9 cellular contexts compared by ENCODE assay signal in genomic region chrX:41664307-41665299, GRCh38. TPM values are rescaled to one million over a fixed set of nuclear protein-coding genes. Genes with fewer than 3 reads are reported as not detected.
DNase-seq lines count a peak whose midpoint lies in the region; ATAC-seq and TF ChIP-seq lines count a peak whose summit lies in the region.
"Had no signal": no experiment of that assay in that cellular context is flagged by ENCODE, and none has a peak within 500 bp of the region (broad histone marks: within the 10 kb centered on the region; RNA-seq: fewer than 3 reads in every experiment).

No MANE protein-coding gene starts in this region.

- H3K27ac ChIP-seq in hepatocyte (peak overlapping the region; percentile 25), foreskin keratinocyte (no peak overlapping the region)

- WGBS in hepatocyte (ENCODE audit: low lambda C conversion rate, missing lambda C conversion rate) = 77% methylated on average over 3 of the region's 3 CpGs

- no peaks in the 10 kb centered on the region for H3K79me2 ChIP-seq in hepatocyte

- peaks cover 3% of the 10 kb centered on the region for H3K4me1 ChIP-seq in hepatocyte (ENCODE audit: insufficient read depth)
- H3K4me1 ChIP-seq in foreskin keratinocyte = no peaks in the 10 kb centered on the region

- H3K4me3 Mint-ChIP-seq in effector memory CD8-positive, alpha-beta T cell = no peak overlapping the region
- H3K4me3 Mint-ChIP-seq: WTC11 had no signal

- no peaks in the 10 kb centered on the region for H3K27me3 Mint-ChIP-seq in effector memory CD8-positive, alpha-beta T cell
- H3K27me3 Mint-ChIP-seq: naive thymus-derived CD4-positive, alpha-beta T cell had no signal

- DNase-seq in hepatocyte (ENCODE audit: low spot score) (no peak), foreskin keratinocyte (no peak), NCI-H1694 (lab: John Stamatoyannopoulos, UW) (no peak)
- no peak for DNase-seq in effector memory CD8-positive, alpha-beta T cell

- peaks cover 5 to 7% of the 10 kb centered on the region in 2 donors for H3K4me1 Mint-ChIP-seq in effector memory CD8-positive, alpha-beta T cell (ENCODE audit: low read depth in 2 of 2)

- no peaks in the 10 kb centered on the region for H3K9me2 ChIP-seq in hepatocyte (replicated peaks; ENCODE audit: insufficient read depth)

- no peaks in the 10 kb centered on the region for H3K9me3 ChIP-seq in hepatocyte (ENCODE audit: low read depth)

- H3K4me2 ChIP-seq in hepatocyte = no peak overlapping the region

- H3K27me3 ChIP-seq in hepatocyte (no peaks in the 10 kb centered on the region), foreskin keratinocyte (no peaks in the 10 kb centered on the region)

- no peaks in the 10 kb centered on the region for H3K9me3 Mint-ChIP-seq in effector memory CD8-positive, alpha-beta T cell
- H3K9me3 Mint-ChIP-seq: naive thymus-derived CD4-positive, alpha-beta T cell; WTC11 had no signal

- peak overlapping the region in 1 of 2 donors; percentile 20 for H3K27ac Mint-ChIP-seq in effector memory CD8-positive, alpha-beta T cell
- H3K27ac Mint-ChIP-seq: WTC11 had no signal

- H3K36me3 Mint-ChIP-seq in effector memory CD8-positive, alpha-beta T cell (ENCODE audit: insufficient read depth) = peaks cover 15% of the 10 kb centered on the region

- no peak overlapping the region for H2AFZ ChIP-seq in hepatocyte

- no peak overlapping the region for H3K4me3 ChIP-seq in hepatocyte

- H4K20me1 ChIP-seq in hepatocyte (ENCODE audit: insufficient read depth, poor library complexity, severe bottlenecking) = no peaks in the 10 kb centered on the region

- no peaks in the 10 kb centered on the region for H3K36me3 ChIP-seq in hepatocyte (replicated peaks; ENCODE audit: insufficient read depth, low read depth)

- no peak for TF ChIP-seq CTCF in hepatocyte (IDR thresholded peaks at IDR 0.05; ENCODE audit: poor library complexity)
- TF ChIP-seq CTCF in foreskin keratinocyte (conservative IDR thresholded peaks at IDR 0.05) = no peak

- ATAC-seq in GM18868 (IDR thresholded peaks at IDR 0.05; ENCODE audit: unreplicated experiment) = peak; percentile 94
- ATAC-seq in GM21515 (IDR thresholded peaks at IDR 0.05; ENCODE audit: unreplicated experiment) = peak; percentile 90
- ATAC-seq in HG03442 (IDR thresholded peaks at IDR 0.05; ENCODE audit: unreplicated experiment) = peak; percentile 85
- no peak for ATAC-seq in foreskin keratinocyte
- ATAC-seq in effector memory CD8-positive, alpha-beta T cell (replicated peaks) = no peak
- ATAC-seq: naive thymus-derived CD4-positive, alpha-beta T cell; WTC11 had no signal

RNA-seq across cellular contexts. Expression of gene GPR34, which starts 24.2 kb away (rescaled TPM):
- total RNA-seq in hepatocyte (0.88 and 1.7 TPM in 2 replicates), foreskin keratinocyte (not detected in 2 replicates)
- polyA plus RNA-seq in hepatocyte (0.71 and 0.97 TPM in 2 replicates), foreskin keratinocyte (not detected in 2 replicates)
- total RNA-seq: WTC11 had no signal

RNA-seq across cellular contexts. Expression of gene GPR82, which starts 59.4 kb away (rescaled TPM):
- total RNA-seq in hepatocyte (0.12 and 0.20 TPM in 2 replicates), foreskin keratinocyte (not detected in 2 replicates)
- polyA plus RNA-seq in hepatocyte (0.34 and 0.69 TPM in 2 replicates), foreskin keratinocyte (not detected in 2 replicates)
- total RNA-seq: WTC11 had no signal

Comparison
In these comparisons a context has a peak if more than half of its experiments do, and no peak if none do; other contexts are left out.
1. ATAC-seq: peak in GM18868 (single experiment), GM21515 (single experiment) and HG03442 (single experiment); none in foreskin keratinocyte (single experiment) and effector memory CD8-positive, alpha-beta T cell (single experiment).